In the genomic region with DNA sequence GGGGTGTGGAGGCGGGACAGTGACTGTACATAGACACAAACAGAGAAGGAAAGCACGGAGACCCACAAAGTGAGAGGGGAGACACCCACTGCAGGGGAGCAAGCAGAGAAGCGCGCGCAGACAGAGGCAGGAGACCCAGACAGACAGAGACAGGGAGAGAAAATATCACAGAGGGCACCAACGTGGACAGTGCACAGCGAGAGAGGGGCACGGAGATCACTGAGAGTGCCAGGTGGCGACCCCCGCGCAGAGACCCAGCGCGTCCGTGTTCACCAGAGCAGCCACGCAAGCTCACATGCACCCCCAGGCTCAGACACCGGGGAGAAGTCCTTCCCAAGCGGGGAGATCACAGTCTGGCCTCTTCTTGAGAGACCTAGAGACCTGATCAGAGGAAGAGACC, we compare ENCODE assay signal across 14 cellular contexts. TPM values are rescaled to one million over a fixed set of nuclear protein-coding genes. Genes with fewer than 3 reads are reported as not detected.
DNase-seq lines count a peak whose midpoint lies in the region; ATAC-seq and TF ChIP-seq lines count a peak whose summit lies in the region.
"Had no signal": no experiment of that assay in that cellular context is flagged by ENCODE, and none has a peak within 500 bp of the region (broad histone marks: within the 10 kb centered on the region; RNA-seq: fewer than 3 reads in every experiment).

No MANE protein-coding gene starts in this region.

- intact Hi-C loops in activated T-helper 2 cell treated with anti-CD3 and anti-CD28 coated beads, Interferon-gamma antibody, Interleukin-2, Interleukin-4, amounts not matched to agents 10 μg/mL and 5 μg/mL and 100 μg/mL, durations not matched to agents 14 hours and 24 hours and 36 hours (cut with micrococcal nuclease): loop anchor here (1.0 to 2.0 kb wide), 3 partner anchors 65 to 117 kb away; no protein-coding TSS in a partner anchor
- intact Hi-C loops in body of pancreas (cut with DNase I): no loop called here

- no peak for ATAC-seq in body of pancreas

- peak overlapping the region; percentile 16 to 75 (median 41) for H3K4me3 Mint-ChIP-seq in CD8-positive, alpha-beta memory T cell
- peak overlapping the region; percentile 86 for H3K4me3 Mint-ChIP-seq in neural progenitor cell
- no peak overlapping the region for H3K4me3 Mint-ChIP-seq in activated T-helper 2 cell treated with anti-CD3 and anti-CD28 coated beads, Interferon-gamma antibody, Interleukin-2, Interleukin-4, amounts not matched to agents 10 μg/mL and 5 μg/mL and 100 μg/mL, durations not matched to agents 14 hours and 24 hours and 36 hours (ENCODE audit: low read depth)

- no peak overlapping the region for H3K4me3 ChIP-seq in CD8-positive, alpha-beta memory T cell (ENCODE audit: low read length)
- peak overlapping the region; percentile 61 for H3K4me3 ChIP-seq in NT2/D1 (ENCODE audit: insufficient read length, low read depth)
- no peak overlapping the region for H3K4me3 ChIP-seq in fibroblast of lung (replicated peaks in 1 of 4; ENCODE audit: control extremely low read depth in 1 of 4, insufficient read depth in 1 of 4, low read depth in 3 of 4, low read length in 4 of 4)
- peak overlapping the region; percentile 99 for H3K4me3 ChIP-seq in neural progenitor cell
- no peak overlapping the region for H3K4me3 ChIP-seq in body of pancreas
- H3K4me3 ChIP-seq in right atrium auricular region: peak overlapping the region in 1 of 2 donors; percentile 15

- TF ChIP-seq POLR2A in body of pancreas (IDR thresholded peaks at IDR 0.05): no peak

- no peaks in the 10 kb centered on the region for H4K20me1 ChIP-seq in fibroblast of lung (ENCODE audit: control insufficient read depth, extremely low read depth, insufficient read depth, low read length)
- H4K20me1 ChIP-seq in neural progenitor cell (ENCODE audit: low read depth): peaks cover 43% of the 10 kb centered on the region

- DNase-seq in CD8-positive, alpha-beta memory T cell: no peak
- no peak for DNase-seq in NT2/D1 (ENCODE audit: low read depth, low spot score)
- DNase-seq in fibroblast of lung (ENCODE audit: low read depth in 2 of 2): no peak
- DNase-seq in neural progenitor cell (ENCODE audit: low spot score): no peak
- no peak for DNase-seq in activated T-helper 2 cell treated with anti-CD3 and anti-CD28 coated beads, Interferon-gamma antibody, Interleukin-2, Interleukin-4, amounts not matched to agents 10 μg/mL and 5 μg/mL and 100 μg/mL, durations not matched to agents 14 hours and 24 hours and 36 hours (ENCODE audit: low spot score)
- no peak for DNase-seq in body of pancreas
- DNase-seq in islet precursor cell: no peak
- no peak for DNase-seq in right atrium auricular region (ENCODE audit: low spot score)
- DNase-seq: mesenchymal stem cell, T-helper 9 cell had no signal

- no peaks in the 10 kb centered on the region for H3K36me3 ChIP-seq in CD8-positive, alpha-beta memory T cell (ENCODE audit: insufficient read depth, low read length)
- no peaks in the 10 kb centered on the region for H3K36me3 ChIP-seq in NT2/D1 (ENCODE audit: insufficient read depth, insufficient read length, low read length)
- H3K36me3 ChIP-seq in fibroblast of lung (ENCODE audit: control insufficient read depth, insufficient read depth, low read length): no peaks in the 10 kb centered on the region
- H3K36me3 ChIP-seq in neural progenitor cell: no peaks in the 10 kb centered on the region
- no peaks in the 10 kb centered on the region for H3K36me3 ChIP-seq in body of pancreas (replicated peaks in 1 of 2; ENCODE audit: insufficient read depth in 1 of 2, low read depth in 2 of 2)
- no peaks in the 10 kb centered on the region for H3K36me3 ChIP-seq in right atrium auricular region

- TF ChIP-seq CTCF in fibroblast of lung (conservative IDR thresholded peaks at IDR 0.05 in 1 of 2, IDR thresholded peaks at IDR 0.05 in 1 of 2; ENCODE audit: low read depth in 1 of 2, low read length in 2 of 2) (no peak), neural progenitor cell (IDR thresholded peaks at IDR 0.05) (no peak), body of pancreas (IDR thresholded peaks at IDR 0.05) (no peak), right atrium auricular region (IDR thresholded peaks at IDR 0.05) (no peak)

- H3K79me2 ChIP-seq in fibroblast of lung (ENCODE audit: control insufficient read depth, insufficient read depth, low read length) (no peaks in the 10 kb centered on the region), neural progenitor cell (ENCODE audit: low read depth) (peaks cover 11% of the 10 kb centered on the region)

- peak overlapping the region in 2 of 8 donors; percentile 21 to 57 for H3K27ac Mint-ChIP-seq in CD8-positive, alpha-beta memory T cell
- no peak overlapping the region for H3K27ac Mint-ChIP-seq in neural progenitor cell
- H3K27ac Mint-ChIP-seq in activated T-helper 2 cell treated with anti-CD3 and anti-CD28 coated beads, Interferon-gamma antibody, Interleukin-2, Interleukin-4, amounts not matched to agents 10 μg/mL and 5 μg/mL and 100 μg/mL, durations not matched to agents 14 hours and 24 hours and 36 hours: no peak overlapping the region

- H3K27me3 ChIP-seq in CD8-positive, alpha-beta memory T cell (ENCODE audit: insufficient read depth, low read length, poor library complexity, severe bottlenecking): peaks cover 36% of the 10 kb centered on the region
- H3K27me3 ChIP-seq in NT2/D1 (ENCODE audit: insufficient read depth, insufficient read length): peaks cover 47% of the 10 kb centered on the region
- peaks cover 18% of the 10 kb centered on the region for H3K27me3 ChIP-seq in fibroblast of lung (ENCODE audit: control insufficient read depth, insufficient read depth, low read length)
- peaks cover 76% of the 10 kb centered on the region for H3K27me3 ChIP-seq in neural progenitor cell
- peaks cover 0 to 53% of the 10 kb centered on the region in 2 donors for H3K27me3 ChIP-seq in body of pancreas
- H3K27me3 ChIP-seq in right atrium auricular region: peaks cover 20 to 45% of the 10 kb centered on the region in 2 donors

- peaks cover 18% of the 10 kb centered on the region for H3K4me1 ChIP-seq in CD8-positive, alpha-beta memory T cell (ENCODE audit: insufficient read depth, low read length)
- H3K4me1 ChIP-seq in NT2/D1 (ENCODE audit: insufficient read depth, insufficient read length) (no peaks in the 10 kb centered on the region), fibroblast of lung (ENCODE audit: control insufficient read depth, extremely low read depth, insufficient read depth, low read length) (no peaks in the 10 kb centered on the region), neural progenitor cell (peaks cover 9% of the 10 kb centered on the region), body of pancreas (peaks cover 9% of the 10 kb centered on the region), right atrium auricular region (peaks cover 0 to 31% of the 10 kb centered on the region in 2 donors)

- peaks cover 17% of the 10 kb centered on the region for H3F3A ChIP-seq in neural progenitor cell (ENCODE audit: low read depth)

- H2AFZ ChIP-seq in fibroblast of lung (ENCODE audit: low read length) (no peak overlapping the region), neural progenitor cell (replicated peaks) (no peak overlapping the region)

- WGBS in body of pancreas, 2 donors: 11 to 13% methylated on average over 12 to 17 of the region's 17 CpGs

- POLR2A ChIA-PET in CD8-positive, alpha-beta memory T cell (lab: Charles Lee): no interaction called here

- CTCF ChIA-PET in CD8-positive, alpha-beta memory T cell (lab: Charles Lee): interaction anchor here (1.0 kb wide), 1 partner anchor 16 kb away, joined by 3 read pairs; no protein-coding TSS in a partner anchor

- H3K9ac ChIP-seq in NT2/D1 (ENCODE audit: insufficient read length, low read depth) (peak overlapping the region; percentile 80), fibroblast of lung (ENCODE audit: insufficient read depth, low read length) (no peak overlapping the region), neural progenitor cell (no peak overlapping the region)

- H3K27ac ChIP-seq in CD8-positive, alpha-beta memory T cell (ENCODE audit: low read depth, low read length): no peak overlapping the region
- H3K27ac ChIP-seq in fibroblast of lung (ENCODE audit: insufficient read depth, low read length): no peak overlapping the region
- no peak overlapping the region for H3K27ac ChIP-seq in neural progenitor cell
- no peak overlapping the region for H3K27ac ChIP-seq in body of pancreas
- H3K27ac ChIP-seq in right atrium auricular region: no peak overlapping the region

- H3K9me3 ChIP-seq in CD8-positive, alpha-beta memory T cell (ENCODE audit: low read length): no peaks in the 10 kb centered on the region
- H3K9me3 ChIP-seq in NT2/D1 (ENCODE audit: insufficient read depth, low read length) (no peaks in the 10 kb centered on the region), fibroblast of lung (ENCODE audit: control insufficient read depth, insufficient read depth, low read depth, low read length) (no peaks in the 10 kb centered on the region), neural progenitor cell (ENCODE audit: low read depth) (no peaks in the 10 kb centered on the region), body of pancreas (no peaks in the 10 kb centered on the region), right atrium auricular region (no peaks in the 10 kb centered on the region)

- H3K4me2 ChIP-seq in fibroblast of lung (ENCODE audit: extremely low read depth, insufficient read depth, low read length) (peak overlapping the region; percentile 65), neural progenitor cell (peak overlapping the region; percentile 83)

- H3K36me3 Mint-ChIP-seq in CD8-positive, alpha-beta memory T cell: peaks cover 0 to 2% (median 0%) of the 10 kb centered on the region in 3 donors
- peaks cover 11% of the 10 kb centered on the region for H3K36me3 Mint-ChIP-seq in neural progenitor cell
- no peaks in the 10 kb centered on the region for H3K36me3 Mint-ChIP-seq in activated T-helper 2 cell treated with anti-CD3 and anti-CD28 coated beads, Interferon-gamma antibody, Interleukin-2, Interleukin-4, amounts not matched to agents 10 μg/mL and 5 μg/mL and 100 μg/mL, durations not matched to agents 14 hours and 24 hours and 36 hours (ENCODE audit: low read depth)

- H3K27me3 Mint-ChIP-seq in CD8-positive, alpha-beta memory T cell: peaks cover 58 to 81% of the 10 kb centered on the region in 2 donors
- H3K27me3 Mint-ChIP-seq in neural progenitor cell (ENCODE audit: insufficient read depth, low read depth): peaks cover 27% of the 10 kb centered on the region
- peaks cover 53% of the 10 kb centered on the region for H3K27me3 Mint-ChIP-seq in activated T-helper 2 cell treated with anti-CD3 and anti-CD28 coated beads, Interferon-gamma antibody, Interleukin-2, Interleukin-4, amounts not matched to agents 10 μg/mL and 5 μg/mL and 100 μg/mL, durations not matched to agents 14 hours and 24 hours and 36 hours (ENCODE audit: low read depth)

- peaks cover 0 to 3% (median 0%) of the 10 kb centered on the region in 5 donors for H3K9me3 Mint-ChIP-seq in CD8-positive, alpha-beta memory T cell
- H3K9me3 Mint-ChIP-seq in neural progenitor cell: no peaks in the 10 kb centered on the region
- H3K9me3 Mint-ChIP-seq in activated T-helper 2 cell treated with anti-CD3 and anti-CD28 coated beads, Interferon-gamma antibody, Interleukin-2, Interleukin-4, amounts not matched to agents 10 μg/mL and 5 μg/mL and 100 μg/mL, durations not matched to agents 14 hours and 24 hours and 36 hours: no peaks in the 10 kb centered on the region

- peaks cover 33 to 53% (median 36%) of the 10 kb centered on the region in 3 donors for H3K4me1 Mint-ChIP-seq in CD8-positive, alpha-beta memory T cell
- H3K4me1 Mint-ChIP-seq in neural progenitor cell: peaks cover 45% of the 10 kb centered on the region
- H3K4me1 Mint-ChIP-seq in activated T-helper 2 cell treated with anti-CD3 and anti-CD28 coated beads, Interferon-gamma antibody, Interleukin-2, Interleukin-4, amounts not matched to agents 10 μg/mL and 5 μg/mL and 100 μg/mL, durations not matched to agents 14 hours and 24 hours and 36 hours (ENCODE audit: low read depth): peaks cover 9% of the 10 kb centered on the region

RNA-seq across cellular contexts. Expression of a gene that starts 1.4 kb away (rescaled TPM):
- not detected for total RNA-seq in CD8-positive, alpha-beta memory T cell
- not detected for polyA plus RNA-seq in CD8-positive, alpha-beta memory T cell
- total RNA-seq in fibroblast of lung: 0.17 and 0.26 TPM in 2 replicates
- polyA plus RNA-seq in fibroblast of lung: 0.68 and 3.2 TPM in 2 replicates
- 0.56 and 2.8 TPM in 2 replicates for polyA plus RNA-seq in fibroblast of lung (2012)
- polyA minus RNA-seq in fibroblast of lung (ENCODE audit: low replicate concordance): 0.27 and 6.6 TPM in 2 replicates
- 6.7 and 27.3 TPM in 2 replicates for total RNA-seq in neural progenitor cell (ENCODE audit: low replicate concordance)
- not detected in 2 replicates for total RNA-seq in activated T-helper 2 cell treated with anti-CD3 and anti-CD28 coated beads, Interferon-gamma antibody, Interleukin-2, Interleukin-4, amounts not matched to agents 10 μg/mL and 5 μg/mL and 100 μg/mL, durations not matched to agents 14 hours and 24 hours and 36 hours
- total RNA-seq in body of pancreas: not detected
- total RNA-seq in right atrium auricular region: not detected
- total RNA-seq: activated CD8-positive, alpha-beta memory T cell treated with anti-CD3 and anti-CD28 coated beads for 36 hours; NCI-H460; right cardiac atrium; RPMI7951 had no signal

RNA-seq across cellular contexts. Expression of a gene that starts 25.7 kb away (rescaled TPM):
- total RNA-seq in CD8-positive, alpha-beta memory T cell: not detected
- polyA plus RNA-seq in CD8-positive, alpha-beta memory T cell: not detected
- total RNA-seq in fibroblast of lung (not detected in 2 replicates), neural progenitor cell (ENCODE audit: low replicate concordance) (0.51 and 3.3 TPM in 2 replicates), body of pancreas (under 1 TPM in 1 of 2 donors, not detected in 1; 0.26 TPM), right atrium auricular region (not detected)
- not detected in 2 replicates for polyA plus RNA-seq in fibroblast of lung
- polyA plus RNA-seq in fibroblast of lung (2012): not detected in 2 replicates
- 0.11 TPM in 1 of 2 replicates, not detected in the other for polyA minus RNA-seq in fibroblast of lung (ENCODE audit: low replicate concordance)
- not detected in 2 replicates for total RNA-seq in activated T-helper 2 cell treated with anti-CD3 and anti-CD28 coated beads, Interferon-gamma antibody, Interleukin-2, Interleukin-4, amounts not matched to agents 10 μg/mL and 5 μg/mL and 100 μg/mL, durations not matched to agents 14 hours and 24 hours and 36 hours
- total RNA-seq: activated CD8-positive, alpha-beta memory T cell treated with anti-CD3 and anti-CD28 coated beads for 36 hours; right cardiac atrium; RPMI7951 had no signal

RNA-seq across cellular contexts. Expression of a gene that starts 40.0 kb away (rescaled TPM):
- 10 to 100 TPM; 44.2 to 47.8 TPM for total RNA-seq in CD8-positive, alpha-beta memory T cell
- polyA plus RNA-seq in CD8-positive, alpha-beta memory T cell: 77.8 TPM
- total RNA-seq in fibroblast of lung (3.1 and 9.1 TPM in 2 replicates), neural progenitor cell (ENCODE audit: low replicate concordance) (11.5 and 25.6 TPM in 2 replicates), body of pancreas (10 to 100 TPM; 12.2 to 30.0 TPM), right atrium auricular region (100 to 1,000 TPM; 117 to 150 TPM)
- 46.0 and 51.5 TPM in 2 replicates for polyA plus RNA-seq in fibroblast of lung
- 138 and 198 TPM in 2 replicates for polyA plus RNA-seq in fibroblast of lung (2012)
- polyA minus RNA-seq in fibroblast of lung (ENCODE audit: low replicate concordance): 301 and 407 TPM in 2 replicates
- total RNA-seq in activated T-helper 2 cell treated with anti-CD3 and anti-CD28 coated beads, Interferon-gamma antibody, Interleukin-2, Interleukin-4, amounts not matched to agents 10 μg/mL and 5 μg/mL and 100 μg/mL, durations not matched to agents 14 hours and 24 hours and 36 hours: 96.3 and 102 TPM in 2 replicates

RNA-seq across cellular contexts. Expression of a gene that starts 55.0 kb away (rescaled TPM):
- total RNA-seq in CD8-positive, alpha-beta memory T cell: not detected
- not detected for polyA plus RNA-seq in CD8-positive, alpha-beta memory T cell
- total RNA-seq in fibroblast of lung (under 0.01 TPM in 1 of 2 replicates, not detected in the other), neural progenitor cell (ENCODE audit: low replicate concordance) (0.02 and 0.37 TPM in 2 replicates), body of pancreas (not detected), right atrium auricular region (under 1 TPM; 0.04 to 0.24 TPM)
- polyA plus RNA-seq in fibroblast of lung: 0.01 TPM in 2 replicates
- 0.09 and 0.16 TPM in 2 replicates for polyA plus RNA-seq in fibroblast of lung (2012)
- polyA minus RNA-seq in fibroblast of lung (ENCODE audit: low replicate concordance): not detected in 2 replicates
- not detected in 2 replicates for total RNA-seq in activated T-helper 2 cell treated with anti-CD3 and anti-CD28 coated beads, Interferon-gamma antibody, Interleukin-2, Interleukin-4, amounts not matched to agents 10 μg/mL and 5 μg/mL and 100 μg/mL, durations not matched to agents 14 hours and 24 hours and 36 hours
- total RNA-seq: activated CD8-positive, alpha-beta memory T cell treated with anti-CD3 and anti-CD28 coated beads for 36 hours had no signal

Comparison
In these comparisons a context has a peak if more than half of its experiments do, and no peak if none do; other contexts are left out.
1. H3K4me3 ChIP-seq: peak in NT2/D1 (single experiment) and neural progenitor cell (single experiment); none in CD8-positive, alpha-beta memory T cell (single experiment), fibroblast of lung (0 of 4) and body of pancreas (0 of 2).